In genomic region chr3:44950273-44950672, GRCh38 we compare ENCODE assay signal across 25 cellular contexts. TPM values are rescaled to one million over a fixed set of nuclear protein-coding genes. Genes with fewer than 3 reads are reported as not detected.
DNase-seq lines count a peak whose midpoint lies in the region; ATAC-seq and TF ChIP-seq lines count a peak whose summit lies in the region.
"Had no signal": no experiment of that assay in that cellular context is flagged by ENCODE, and none has a peak within 500 bp of the region (broad histone marks: within the 10 kb centered on the region; RNA-seq: fewer than 3 reads in every experiment).

No MANE protein-coding gene starts in this region.

- peaks cover 2% of the 10 kb centered on the region for H3K9me3 ChIP-seq in trophoblast cell (ENCODE audit: insufficient read depth, low read depth, low read length)
- H3K9me3 ChIP-seq: gastroesophageal sphincter, stomach, tibial artery had no signal

- H3K4me3 Mint-ChIP-seq in WTC11: no peak overlapping the region
- H3K4me3 Mint-ChIP-seq in mesothelial cell of epicardium: no peak overlapping the region
- H3K4me3 Mint-ChIP-seq in activated T-helper 1 cell treated with anti-CD3 and anti-CD28 coated beads, Interleukin-12 subunit alpha, Interleukin-12 subunit beta, Interleukin-2, Interleukin-4 antibody, amounts not matched to agents 30 ng/mL and 10 ng/mL and 1 ng/mL, durations not matched to agents 14 hours and 24 hours and 36 hours: no peak overlapping the region
- H3K4me3 Mint-ChIP-seq: activated CD8-positive, alpha-beta T cell treated with anti-CD3 and anti-CD28 coated beads for 36 hours; dendritic cell treated with granulocyte-macrophage colony-stimulating factor and Interleukin-4, amounts not matched to agents 40 ng/mL and 50 ng/mL, for 4 days; naive thymus-derived CD4-positive, alpha-beta T cell; T-helper 1 cell treated with Interleukin-12 subunit alpha and Interleukin-12 subunit beta and Interleukin-4 antibody, amounts not matched to agents 30 μg/mL and 1 μg/mL, for 36 hours had no signal

- H3K23ac ChIP-seq in trophoblast cell (ENCODE audit: low read length): no peak overlapping the region

- no peak overlapping the region for H3K4me2 ChIP-seq in trophoblast cell (ENCODE audit: low read length)

- no peak overlapping the region for H3K9ac ChIP-seq in trophoblast cell (ENCODE audit: low read length)

- H3K36me3 ChIP-seq in trophoblast cell (ENCODE audit: control insufficient read depth in 1 of 2, insufficient read depth in 2 of 2, low read length in 2 of 2): no peaks in the 10 kb centered on the region

- no peaks in the 10 kb centered on the region for H3K79me2 ChIP-seq in trophoblast cell (ENCODE audit: control insufficient read depth, insufficient read depth, low read length, poor library complexity)

- H3K4me1 Mint-ChIP-seq in WTC11 (peaks cover 21% of the 10 kb centered on the region), mesothelial cell of epicardium (peaks cover 4% of the 10 kb centered on the region)
- H3K4me1 Mint-ChIP-seq in activated T-helper 1 cell treated with anti-CD3 and anti-CD28 coated beads, Interleukin-12 subunit alpha, Interleukin-12 subunit beta, Interleukin-2, Interleukin-4 antibody, amounts not matched to agents 30 ng/mL and 10 ng/mL and 1 ng/mL, durations not matched to agents 14 hours and 24 hours and 36 hours (ENCODE audit: low read depth): peaks cover 14% of the 10 kb centered on the region

- DNase-seq in ELF-1 (ENCODE audit: low read depth, low spot score) (peak; percentile 47), NCI-H1436 (lab: John Stamatoyannopoulos, UW) (peak; percentile 40), WTC11 (ENCODE audit: low spot score) (peak; percentile 34), mesothelial cell of epicardium (ENCODE audit: low spot score in 2 of 2, unreplicated experiment in 2 of 2) (no peak), HPDE6-E6E7 (ENCODE audit: extremely low spot score) (no peak), trophoblast cell (no peak)
- no peak for DNase-seq in activated T-helper 1 cell treated with anti-CD3 and anti-CD28 coated beads, Interleukin-12 subunit alpha, Interleukin-12 subunit beta, Interleukin-2, Interleukin-4 antibody, amounts not matched to agents 30 ng/mL and 10 ng/mL and 1 ng/mL, durations not matched to agents 14 hours and 24 hours and 36 hours (ENCODE audit: low spot score)
- DNase-seq: activated CD4-positive, alpha-beta T cell treated with anti-CD3 and anti-CD28 coated beads for 1 hour; activated CD8-positive, alpha-beta T cell treated with anti-CD3 and anti-CD28 coated beads for 36 hours; activated gamma-delta T cell treated with Interleukin-2 at 50 U/mL for 16 hours; caudate nucleus; COR-L47; GDM1; hippocampal formation; Kasumi-1; kidney; midbrain; naive thymus-derived CD4-positive, alpha-beta T cell; NCI-H226; RPMI8226; stomach; tibial artery had no signal

- H3K36me3 Mint-ChIP-seq in WTC11: no peaks in the 10 kb centered on the region
- no peaks in the 10 kb centered on the region for H3K36me3 Mint-ChIP-seq in mesothelial cell of epicardium
- peaks cover 8% of the 10 kb centered on the region for H3K36me3 Mint-ChIP-seq in activated T-helper 1 cell treated with anti-CD3 and anti-CD28 coated beads, Interleukin-12 subunit alpha, Interleukin-12 subunit beta, Interleukin-2, Interleukin-4 antibody, amounts not matched to agents 30 ng/mL and 10 ng/mL and 1 ng/mL, durations not matched to agents 14 hours and 24 hours and 36 hours (ENCODE audit: low read depth)

- H3K14ac ChIP-seq in trophoblast cell (ENCODE audit: low read length): no peak overlapping the region

- no peak overlapping the region for H4K8ac ChIP-seq in trophoblast cell (ENCODE audit: low read depth, low read length)

- no peak overlapping the region for H4K12ac ChIP-seq in trophoblast cell (ENCODE audit: low read depth, low read length)

- no peak overlapping the region for H3K4me3 ChIP-seq in trophoblast cell (ENCODE audit: low read depth, low read length)
- H3K4me3 ChIP-seq: gastroesophageal sphincter, stomach, tibial artery had no signal

- no peak overlapping the region for H2BK5ac ChIP-seq in trophoblast cell (ENCODE audit: low read depth, low read length, poor library complexity)

- H3K18ac ChIP-seq in trophoblast cell (ENCODE audit: low read length): no peak overlapping the region

- H3K27me3 Mint-ChIP-seq in WTC11 (ENCODE audit: low read depth) (no peaks in the 10 kb centered on the region), mesothelial cell of epicardium (ENCODE audit: low read depth) (no peaks in the 10 kb centered on the region)
- no peaks in the 10 kb centered on the region for H3K27me3 Mint-ChIP-seq in activated T-helper 1 cell treated with anti-CD3 and anti-CD28 coated beads, Interleukin-12 subunit alpha, Interleukin-12 subunit beta, Interleukin-2, Interleukin-4 antibody, amounts not matched to agents 30 ng/mL and 10 ng/mL and 1 ng/mL, durations not matched to agents 14 hours and 24 hours and 36 hours (ENCODE audit: insufficient read depth)
- H3K27me3 Mint-ChIP-seq: activated CD8-positive, alpha-beta T cell treated with anti-CD3 and anti-CD28 coated beads for 36 hours; dendritic cell treated with granulocyte-macrophage colony-stimulating factor and Interleukin-4, amounts not matched to agents 40 ng/mL and 50 ng/mL, for 4 days; naive thymus-derived CD4-positive, alpha-beta T cell had no signal

- no peak overlapping the region for H3K27ac ChIP-seq in trophoblast cell (ENCODE audit: low read depth, low read length)
- H3K27ac ChIP-seq: gastroesophageal sphincter, stomach, tibial artery had no signal

- H3K4ac ChIP-seq in trophoblast cell (ENCODE audit: low read depth, low read length): no peak overlapping the region

- H3K9me3 Mint-ChIP-seq in WTC11 (no peaks in the 10 kb centered on the region), mesothelial cell of epicardium (no peaks in the 10 kb centered on the region)
- H3K9me3 Mint-ChIP-seq in activated T-helper 1 cell treated with anti-CD3 and anti-CD28 coated beads, Interleukin-12 subunit alpha, Interleukin-12 subunit beta, Interleukin-2, Interleukin-4 antibody, amounts not matched to agents 30 ng/mL and 10 ng/mL and 1 ng/mL, durations not matched to agents 14 hours and 24 hours and 36 hours: no peaks in the 10 kb centered on the region
- H3K9me3 Mint-ChIP-seq: activated CD8-positive, alpha-beta T cell treated with anti-CD3 and anti-CD28 coated beads for 36 hours; dendritic cell treated with granulocyte-macrophage colony-stimulating factor and Interleukin-4, amounts not matched to agents 40 ng/mL and 50 ng/mL, for 4 days; naive thymus-derived CD4-positive, alpha-beta T cell; T-helper 1 cell treated with Interleukin-12 subunit alpha and Interleukin-12 subunit beta and Interleukin-4 antibody, amounts not matched to agents 30 μg/mL and 1 μg/mL, for 36 hours had no signal

- ATAC-seq in WTC11: peak; percentile 93
- ATAC-seq: activated CD8-positive, alpha-beta T cell treated with anti-CD3 and anti-CD28 coated beads for 36 hours; gastroesophageal sphincter; naive thymus-derived CD4-positive, alpha-beta T cell had no signal

- CTCF ChIA-PET in WTC11 (lab: Charles Lee): interaction anchor here (0.6 to 1.5 kb wide), 2 partner anchors 34 to 43 kb away, joined by 3 to 5 read pairs; no protein-coding TSS in a partner anchor

- no CpG with 5 or more reads among the region's 2 CpGs for WGBS in trophoblast cell (ENCODE audit: extremely low coverage, insufficient coverage, insufficient read length)

- no peak overlapping the region for H2BK120ac ChIP-seq in trophoblast cell (ENCODE audit: insufficient read depth, low read length, poor library complexity)

- H3K27ac Mint-ChIP-seq in WTC11 (peak overlapping the region; percentile 91), mesothelial cell of epicardium (peak overlapping the region; percentile 69)
- H3K27ac Mint-ChIP-seq in activated T-helper 1 cell treated with anti-CD3 and anti-CD28 coated beads, Interleukin-12 subunit alpha, Interleukin-12 subunit beta, Interleukin-2, Interleukin-4 antibody, amounts not matched to agents 30 ng/mL and 10 ng/mL and 1 ng/mL, durations not matched to agents 14 hours and 24 hours and 36 hours: no peak overlapping the region
- H3K27ac Mint-ChIP-seq: activated CD8-positive, alpha-beta T cell treated with anti-CD3 and anti-CD28 coated beads for 36 hours; dendritic cell treated with granulocyte-macrophage colony-stimulating factor and Interleukin-4, amounts not matched to agents 40 ng/mL and 50 ng/mL, for 4 days; T-helper 1 cell treated with Interleukin-12 subunit alpha and Interleukin-12 subunit beta and Interleukin-4 antibody, amounts not matched to agents 30 μg/mL and 1 μg/mL, for 36 hours had no signal

- POLR2A ChIA-PET in WTC11 (lab: Charles Lee): interaction anchor here (0.6 kb wide), 1 partner anchor 151 kb away, joined by 3 read pairs; no protein-coding TSS in a partner anchor

- TF ChIP-seq CTCF in WTC11 (IDR thresholded peaks at IDR 0.05) (no peak), mesothelial cell of epicardium (IDR thresholded peaks at IDR 0.05; ENCODE audit: unreplicated experiment) (no peak)

- H4K91ac ChIP-seq in trophoblast cell (ENCODE audit: low read depth, low read length): no peak overlapping the region

- intact Hi-C loops in activated T-helper 1 cell treated with anti-CD3 and anti-CD28 coated beads, Interleukin-12 subunit alpha, Interleukin-12 subunit beta, Interleukin-2, Interleukin-4 antibody, amounts not matched to agents 30 ng/mL and 10 ng/mL and 1 ng/mL, durations not matched to agents 14 hours and 24 hours and 36 hours (cut with micrococcal nuclease): no loop called here

- no peaks in the 10 kb centered on the region for H3K4me1 ChIP-seq in trophoblast cell (ENCODE audit: control insufficient read depth in 1 of 2, insufficient read depth in 2 of 2, low read length in 2 of 2)

- H3K27me3 ChIP-seq in trophoblast cell (ENCODE audit: insufficient read depth, low read length): no peaks in the 10 kb centered on the region
- H3K27me3 ChIP-seq: gastroesophageal sphincter, stomach, tibial artery had no signal

- no peaks in the 10 kb centered on the region for H3K79me1 ChIP-seq in trophoblast cell (ENCODE audit: low read length)

- H2AK5ac ChIP-seq in trophoblast cell (ENCODE audit: low read length): no peak overlapping the region

- H2BK12ac ChIP-seq in trophoblast cell (ENCODE audit: low read length): no peak overlapping the region

- no peak overlapping the region for H2AFZ ChIP-seq in trophoblast cell (ENCODE audit: insufficient read depth, low read length, poor library complexity)

RNA-seq across cellular contexts. Expression of gene ZDHHC3, which starts 25.7 kb away (rescaled TPM):
- total RNA-seq in WTC11 (2021) (57.7 to 59.1 TPM (median 58.0 TPM) in 3 replicates), mesothelial cell of epicardium (63.7 to 74.5 TPM (median 64.8 TPM) in 3 replicates)
- 46.6 and 47.5 TPM in 2 replicates for total RNA-seq in activated T-helper 1 cell treated with anti-CD3 and anti-CD28 coated beads, Interleukin-12 subunit alpha, Interleukin-12 subunit beta, Interleukin-2, Interleukin-4 antibody, amounts not matched to agents 30 ng/mL and 10 ng/mL and 1 ng/mL, durations not matched to agents 14 hours and 24 hours and 36 hours
- 50.9 and 51.5 TPM in 2 replicates for polyA plus RNA-seq in trophoblast cell (2013)

RNA-seq across cellular contexts. Expression of gene EXOSC7, which starts 25.8 kb away (rescaled TPM):
- total RNA-seq in WTC11 (2021) (85.7 to 96.4 TPM (median 93.0 TPM) in 3 replicates), mesothelial cell of epicardium (53.6 TPM in 3 replicates)
- total RNA-seq in activated T-helper 1 cell treated with anti-CD3 and anti-CD28 coated beads, Interleukin-12 subunit alpha, Interleukin-12 subunit beta, Interleukin-2, Interleukin-4 antibody, amounts not matched to agents 30 ng/mL and 10 ng/mL and 1 ng/mL, durations not matched to agents 14 hours and 24 hours and 36 hours: 93.6 and 94.4 TPM in 2 replicates
- polyA plus RNA-seq in trophoblast cell (2013): 25.4 and 26.2 TPM in 2 replicates

Comparison
In these comparisons a context has a peak if more than half of its experiments do, and no peak if none do; other contexts are left out.
1. DNase-seq: peak in ELF-1 (single experiment), NCI-H1436 (single experiment) and WTC11 (single experiment); none in mesothelial cell of epicardium (0 of 2), activated T-helper 1 cell treated with anti-CD3 and anti-CD28 coated beads, Interleukin-12 subunit alpha, Interleukin-12 subunit beta, Interleukin-2, Interleukin-4 antibody, amounts not matched to agents 30 ng/mL and 10 ng/mL and 1 ng/mL, durations not matched to agents 14 hours and 24 hours and 36 hours (single experiment), HPDE6-E6E7 (single experiment) and trophoblast cell (0 of 2).